14 cellular contexts compared by ENCODE assay signal in genomic region chr11:120302001-120302805, GRCh38. TPM values are rescaled to one million over a fixed set of nuclear protein-coding genes. Genes with fewer than 3 reads are reported as not detected.
A peak's percentile ranks its signal among the peaks of the same experiment; 100 is the strongest.
DNase-seq lines count a peak whose midpoint lies in the region; ATAC-seq and TF ChIP-seq lines count a peak whose summit lies in the region.
"Had no signal": no experiment of that assay in that cellular context is flagged by ENCODE, and none has a peak within 500 bp of the region (broad histone marks: within the 10 kb centered on the region; RNA-seq: fewer than 3 reads in every experiment).

No MANE protein-coding gene starts in this region.

- CTCF ChIA-PET in RWPE1 (lab: Yijun Ruan, JAX): interaction anchor here (0.6 to 3.6 kb wide), 11 partner anchors 19 to 1173 kb away, joined by 3 to 28 read pairs (median 4); no protein-coding TSS in a partner anchor
- CTCF ChIA-PET in CD4-positive, alpha-beta memory T cell (lab: Charles Lee; ENCODE audit: partially characterized antibody): interaction anchor here (0.7 to 2.8 kb wide), 25 partner anchors 8 to 893 kb away, joined by 3 to 19 read pairs (median 5); partner anchors contain the start of gene TLCD5

- H3K36me3 ChIP-seq in left lung: no peaks in the 10 kb centered on the region
- no peaks in the 10 kb centered on the region for H3K36me3 ChIP-seq in stomach
- no peaks in the 10 kb centered on the region for H3K36me3 ChIP-seq in CD4-positive, alpha-beta memory T cell (ENCODE audit: insufficient read depth, low read length)
- H3K36me3 ChIP-seq: Peyer's patch, right atrium auricular region had no signal

- POLR2A ChIA-PET in RWPE1 (lab: Yijun Ruan, JAX; ENCODE audit: low non-redundant PET): no interaction called here
- POLR2A ChIA-PET in CD4-positive, alpha-beta memory T cell (lab: Charles Lee; ENCODE audit: partially characterized antibody): no interaction called here

- no peak overlapping the region for H3K4me3 ChIP-seq in left lung
- H3K4me3 ChIP-seq in stomach: no peak overlapping the region
- H3K4me3 ChIP-seq in CD4-positive, alpha-beta memory T cell (ENCODE audit: low read length in 2 of 2): no peak overlapping the region
- H3K4me3 ChIP-seq: Peyer's patch, right atrium auricular region had no signal

- H3K4me3 Mint-ChIP-seq in CD4-positive, alpha-beta memory T cell: no peak overlapping the region
- H3K4me3 Mint-ChIP-seq: activated CD4-positive, alpha-beta memory T cell treated with anti-CD3 and anti-CD28 coated beads for 36 hours; CD4-positive, CD25-positive, alpha-beta regulatory T cell; T-helper 2 cell treated with Interferon-gamma antibody and Interleukin-4, amounts not matched to agents 5 μg/mL and 100 μg/mL, for 36 hours had no signal

- H3K27me3 ChIP-seq in left lung (peaks cover 0 to 18% of the 10 kb centered on the region in 2 donors), stomach (peaks cover 0 to 9% (median 3%) of the 10 kb centered on the region in 3 donors)
- H3K27me3 ChIP-seq in CD4-positive, alpha-beta memory T cell (ENCODE audit: insufficient read depth, low read length): no peaks in the 10 kb centered on the region
- H3K27me3 ChIP-seq: Peyer's patch, right atrium auricular region had no signal

- H3K36me3 Mint-ChIP-seq in CD4-positive, alpha-beta memory T cell: no peaks in the 10 kb centered on the region
- H3K36me3 Mint-ChIP-seq: activated CD4-positive, alpha-beta memory T cell treated with anti-CD3 and anti-CD28 coated beads for 36 hours; CD4-positive, CD25-positive, alpha-beta regulatory T cell had no signal

- H3K27ac Mint-ChIP-seq in CD4-positive, alpha-beta memory T cell: peak overlapping the region in 1 of 7 donors; percentile 80
- H3K27ac Mint-ChIP-seq: activated CD4-positive, alpha-beta memory T cell treated with anti-CD3 and anti-CD28 coated beads for 36 hours; CD4-positive, CD25-positive, alpha-beta regulatory T cell; T-helper 2 cell treated with Interferon-gamma antibody and Interleukin-4, amounts not matched to agents 5 μg/mL and 100 μg/mL, for 36 hours had no signal

- DNase-seq in HT-29 (ENCODE audit: low spot score) (peak; percentile 95), RWPE1 (ENCODE audit: low spot score) (peak; percentile 49), left lung (peak; percentile 81 to 87), stomach (peak; percentile 86), GM13977 (ENCODE audit: low spot score) (no peak)
- no peak for DNase-seq in CD4-positive, alpha-beta memory T cell
- DNase-seq: GOT3, NCI-H2081 treated with DMSO at 0.1 percent for 48 hours had no signal

- ATAC-seq in left lung: peak; percentile 79
- ATAC-seq in HG03196 (IDR thresholded peaks at IDR 0.05; ENCODE audit: unreplicated experiment): no peak

- peaks cover 12 to 18% of the 10 kb centered on the region in 2 donors for H3K27me3 Mint-ChIP-seq in CD4-positive, alpha-beta memory T cell

- no peaks in the 10 kb centered on the region for H3K9me3 Mint-ChIP-seq in CD4-positive, alpha-beta memory T cell
- H3K9me3 Mint-ChIP-seq: activated CD4-positive, alpha-beta memory T cell treated with anti-CD3 and anti-CD28 coated beads for 36 hours; T-helper 2 cell treated with Interferon-gamma antibody and Interleukin-4, amounts not matched to agents 5 μg/mL and 100 μg/mL, for 36 hours had no signal

- H3K4me1 Mint-ChIP-seq in CD4-positive, alpha-beta memory T cell: no peaks in the 10 kb centered on the region
- H3K4me1 Mint-ChIP-seq: CD4-positive, CD25-positive, alpha-beta regulatory T cell had no signal

- no peak for TF ChIP-seq POLR2A in stomach (IDR thresholded peaks at IDR 0.05)

- TF ChIP-seq CTCF in RWPE1 (conservative IDR thresholded peaks at IDR 0.05; ENCODE audit: low read depth) (no peak), left lung (IDR thresholded peaks at IDR 0.05) (no peak), stomach (IDR thresholded peaks at IDR 0.05) (no peak), GM13977 (IDR thresholded peaks at IDR 0.05; ENCODE audit: extremely low read depth, insufficient read depth, missing control alignments) (no peak)

- H3K27ac ChIP-seq in RWPE1: no peak overlapping the region
- peak overlapping the region in 1 of 2 donors; percentile 54 for H3K27ac ChIP-seq in left lung
- peak overlapping the region; percentile 9 to 75 (median 67) for H3K27ac ChIP-seq in stomach
- no peak overlapping the region for H3K27ac ChIP-seq in CD4-positive, alpha-beta memory T cell (ENCODE audit: low read depth, low read length)
- H3K27ac ChIP-seq: Peyer's patch, right atrium auricular region had no signal

- in situ Hi-C loops in GM13977 (cut with MboI; ENCODE audit: low pct_unique_long_range_greater_than_20kb, low sequenced_read_pairs, unreplicated experiment): loop anchor here (5.0 kb wide), 1 partner anchor 70 kb away; no protein-coding TSS in a partner anchor

- WGBS in stomach, 5 donors: 37 to 57% (median 42%) methylated on average over 6 of the region's 6 CpGs

- H3K4me1 ChIP-seq in left lung: peaks cover 3 to 5% of the 10 kb centered on the region in 2 donors
- H3K4me1 ChIP-seq in stomach: peaks cover 3 to 30% (median 26%) of the 10 kb centered on the region in 4 donors
- no peaks in the 10 kb centered on the region for H3K4me1 ChIP-seq in CD4-positive, alpha-beta memory T cell (ENCODE audit: insufficient read depth, low read length)

- H3K9me3 ChIP-seq in left lung (no peaks in the 10 kb centered on the region), stomach (no peaks in the 10 kb centered on the region)
- H3K9me3 ChIP-seq in CD4-positive, alpha-beta memory T cell (ENCODE audit: control insufficient read depth in 1 of 2, low read length in 2 of 2): no peaks in the 10 kb centered on the region
- H3K9me3 ChIP-seq: Peyer's patch, right atrium auricular region had no signal

- intact Hi-C loops in left lung (cut with DNase I) (loop anchor here in 1 of 2 donors (5.0 kb wide), 1 partner anchor 65 kb away; no protein-coding TSS in a partner anchor), stomach (cut with DNase I; ENCODE audit: low total_unique reads) (no loop called here)
- intact Hi-C loops in CD4-positive, alpha-beta memory T cell (cut with micrococcal nuclease): loop anchor here (2.0 kb wide), 1 partner anchor 67 kb away; no protein-coding TSS in a partner anchor

- TF ChIP-seq EP300 in stomach (IDR thresholded peaks at IDR 0.05): no peak

RNA-seq across cellular contexts. Expression of gene TLCD5, which starts 22.9 kb away (rescaled TPM):
- 0.38 and 0.44 TPM in 2 replicates for total RNA-seq in HT-29 (2014; rRNA removed; shearing (Covaris generic))
- 1 to 10 TPM; 5.2 to 6.9 TPM for total RNA-seq in left lung
- 10 to 100 TPM in 1 of 5 donors, 1 to 10 TPM in 2, under 1 TPM in 1, not detected in 1; 0.58 to 81.2 (median 6.3) TPM for total RNA-seq in stomach
- polyA plus RNA-seq in stomach: 1 to 10 TPM in 1 of 3 donors, under 1 TPM in 2; 0.76 to 1.8 (median 0.93) TPM
- under 1 TPM; 0.25 to 0.70 TPM for total RNA-seq in CD4-positive, alpha-beta memory T cell
- polyA plus RNA-seq in CD4-positive, alpha-beta memory T cell: under 1 TPM; 0.13 to 0.30 TPM

RNA-seq across cellular contexts. Expression of gene ARHGEF12, which starts 34.0 kb away (rescaled TPM):
- 44.7 and 45.1 TPM in 2 replicates for total RNA-seq in HT-29 (2014; rRNA removed; shearing (Covaris generic))
- total RNA-seq in left lung (100 to 1,000 TPM; 101 to 109 TPM), stomach (100 to 1,000 TPM in 2 of 5 donors, 10 to 100 TPM in 3; 30.4 to 186 (median 97.7) TPM)
- 10 to 100 TPM; 11.5 to 23.5 (median 21.2) TPM for polyA plus RNA-seq in stomach
- 1 to 10 TPM; 4.6 to 5.0 TPM for total RNA-seq in CD4-positive, alpha-beta memory T cell
- polyA plus RNA-seq in CD4-positive, alpha-beta memory T cell: 1 to 10 TPM in 1 of 2 donors, under 1 TPM in 1; 0.80 to 3.1 TPM

Comparison
In these comparisons a context has a peak if more than half of its experiments do, and no peak if none do; other contexts are left out.
1. DNase-seq: peak in HT-29 (single experiment), RWPE1 (single experiment), left lung (2 of 2) and stomach (single experiment); none in GM13977 (single experiment) and CD4-positive, alpha-beta memory T cell (0 of 5).
2. H3K27ac ChIP-seq: peak in stomach (5 of 5); none in RWPE1 (single experiment) and CD4-positive, alpha-beta memory T cell (single experiment).